Comparison of ENCODE assay signal across 25 cellular contexts in the genomic region with DNA sequence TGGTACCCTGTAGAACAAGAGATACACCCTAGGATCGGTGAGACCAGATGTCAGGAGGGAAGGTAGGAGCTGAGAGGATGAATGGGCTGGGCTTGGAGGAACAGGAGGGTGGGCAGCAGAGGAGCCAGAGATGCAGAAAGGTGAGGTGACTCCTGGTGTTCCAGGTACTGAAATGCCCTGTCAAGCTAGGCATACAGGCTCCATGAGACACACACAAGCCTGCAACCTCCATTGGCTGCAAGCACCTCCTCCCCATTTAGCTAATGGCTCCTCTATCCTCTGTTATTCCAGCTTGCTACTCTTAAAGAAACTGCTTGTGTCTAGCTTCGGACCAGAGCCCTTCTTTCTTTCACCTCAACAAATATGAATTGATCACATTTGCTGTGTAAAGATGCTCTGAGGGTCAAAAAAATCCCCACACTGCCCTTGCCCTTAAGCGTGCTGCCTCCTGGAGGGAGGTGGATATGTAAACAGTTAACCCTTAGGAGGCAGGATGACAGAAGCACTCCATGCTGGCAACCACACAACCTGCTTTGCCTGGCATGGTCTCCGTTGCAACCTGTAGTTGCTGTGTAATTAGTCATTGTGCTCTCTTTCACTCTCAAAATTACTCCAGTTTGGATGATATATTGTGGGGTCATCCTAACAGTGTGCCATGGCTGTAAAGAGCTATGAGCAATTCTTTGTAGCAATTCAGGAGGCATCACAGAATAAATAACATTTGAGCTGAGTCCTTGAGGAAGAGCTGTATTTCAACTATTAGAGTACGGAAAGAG.
DNase-seq lines count a peak whose midpoint lies in the region; ATAC-seq and TF ChIP-seq lines count a peak whose summit lies in the region.
"Had no signal": no experiment of that assay in that cellular context is flagged by ENCODE, and none has a peak within 500 bp of the region (broad histone marks: within the 10 kb centered on the region; RNA-seq: fewer than 3 reads in every experiment).

No MANE protein-coding gene starts in this region.

- peaks cover 14% of the 10 kb centered on the region for H3K9me3 Mint-ChIP-seq in neural progenitor cell
- H3K9me3 Mint-ChIP-seq in naive thymus-derived CD4-positive, alpha-beta T cell, result peaks cover 0 to 2% (median 0%) of the 10 kb centered on the region in 11 donors
- H3K9me3 Mint-ChIP-seq: CD4-positive, alpha-beta T cell had no signal

- H3K4me3 ChIP-seq in HCT116 (replicated peaks in 1 of 2; ENCODE audit: low read depth in 1 of 2, low read length in 2 of 2) (no peak overlapping the region), brain microvascular endothelial cell (ENCODE audit: low read depth, low read length) (no peak overlapping the region), neural progenitor cell (no peak overlapping the region)
- no peak overlapping the region for H3K4me3 ChIP-seq in naive thymus-derived CD4-positive, alpha-beta T cell (ENCODE audit: low read length)
- H3K4me3 ChIP-seq: BLaER1, GM12878, SJSA1 had no signal

- peaks cover 23% of the 10 kb centered on the region for H3K4me1 Mint-ChIP-seq in neural progenitor cell
- peaks cover 0 to 2% (median 0%) of the 10 kb centered on the region in 7 donors for H3K4me1 Mint-ChIP-seq in naive thymus-derived CD4-positive, alpha-beta T cell

- ATAC-seq in HCT116 (no peak), HG03354 (IDR thresholded peaks at IDR 0.05; ENCODE audit: poor library complexity, severe bottlenecking, unreplicated experiment) (no peak), HG02798 (IDR thresholded peaks at IDR 0.05; ENCODE audit: poor library complexity, unreplicated experiment) (no peak)
- ATAC-seq in naive thymus-derived CD4-positive, alpha-beta T cell, result no peak
- ATAC-seq: GM12878, Right ventricle myocardium inferior had no signal

- no peak overlapping the region for H3K27ac Mint-ChIP-seq in neural progenitor cell
- no peak overlapping the region for H3K27ac Mint-ChIP-seq in naive thymus-derived CD4-positive, alpha-beta T cell
- H3K27ac Mint-ChIP-seq: CD4-positive, alpha-beta T cell had no signal

- H2AFZ ChIP-seq in HCT116 (ENCODE audit: low read depth, low read length, poor library complexity, severe bottlenecking), result no peak overlapping the region
- no peak overlapping the region for H2AFZ ChIP-seq in neural progenitor cell (replicated peaks)

- CTCF ChIA-PET in HCT116 (lab: Charles Lee), result interaction anchor here (1.5 kb wide), 1 partner anchor 25 kb away, joined by 5 read pairs; no protein-coding TSS in a partner anchor
- CTCF ChIA-PET in naive thymus-derived CD4-positive, alpha-beta T cell (lab: Charles Lee), result interaction anchor here (0.5 kb wide), 1 partner anchor 248 kb away, joined by 3 read pairs; no protein-coding TSS in a partner anchor

- intact Hi-C loops in HCT116 (cut with micrococcal nuclease), result no loop called here
- intact Hi-C loops in naive thymus-derived CD4-positive, alpha-beta T cell (cut with micrococcal nuclease), result no loop called here

- DNase-seq in NCI-H2227 (lab: John Stamatoyannopoulos, UW; ENCODE audit: unreplicated experiment) (peak; percentile 7), NCI-H2227 treated with DMSO at 0.1 percent for 48 hours (lab: John Stamatoyannopoulos, UW) (no peak), HCT116 (ENCODE audit: low read depth, low spot score) (no peak), brain microvascular endothelial cell (no peak), neural progenitor cell (ENCODE audit: low spot score) (no peak)
- no peak for DNase-seq in naive thymus-derived CD4-positive, alpha-beta T cell
- DNase-seq: ACHN; CD4-positive, alpha-beta T cell; DND-41; GOT3; KG1; NCI-H1092 treated with DMSO at 0.1 percent for 48 hours; NCI-H1436 treated with DMSO at 0.1 percent for 48 hours; NCI-H1930; NCI-H226; NCI-H510A treated with DMSO at 0.1 percent for 48 hours; OCI-M1 had no signal

- H3K4me1 ChIP-seq in HCT116 (ENCODE audit: control insufficient read depth in 1 of 2, insufficient read depth in 2 of 2, low read length in 2 of 2) (no peaks in the 10 kb centered on the region), neural progenitor cell (peaks cover 6% of the 10 kb centered on the region)
- no peaks in the 10 kb centered on the region for H3K4me1 ChIP-seq in naive thymus-derived CD4-positive, alpha-beta T cell (ENCODE audit: control insufficient read depth in 2 of 2, insufficient read depth in 2 of 2, low read length in 2 of 2)
- H3K4me1 ChIP-seq: BLaER1, SJSA1 had no signal

- H3K9me3 ChIP-seq in HCT116 (ENCODE audit: control insufficient read depth in 1 of 2, insufficient read depth in 1 of 2, low read depth in 1 of 2, low read length in 2 of 2) (no peaks in the 10 kb centered on the region), neural progenitor cell (ENCODE audit: low read depth) (no peaks in the 10 kb centered on the region)
- no peaks in the 10 kb centered on the region for H3K9me3 ChIP-seq in naive thymus-derived CD4-positive, alpha-beta T cell (ENCODE audit: control insufficient read depth in 2 of 3, low read length in 3 of 3)
- H3K9me3 ChIP-seq: SJSA1 had no signal

- RAD21 ChIA-PET in HCT116 (lab: Charles Lee; ENCODE audit: low non-redundant PET in 1 of 2, low total read pairs in 2 of 2, uncharacterized antibody in 2 of 2, unreplicated experiment in 2 of 2), result no interaction called here

- TF ChIP-seq POLR2A in HCT116 (IDR thresholded peaks at IDR 0.05; ENCODE audit: borderline replicate concordance, extremely low read depth, insufficient read depth, insufficient read length), result no peak

- H3F3A ChIP-seq in neural progenitor cell (ENCODE audit: low read depth), result no peaks in the 10 kb centered on the region

- H3K4me2 ChIP-seq in HCT116 (ENCODE audit: low read length), result no peak overlapping the region
- H3K4me2 ChIP-seq in neural progenitor cell, result no peak overlapping the region
- H3K4me2 ChIP-seq: BLaER1 had no signal

- TF ChIP-seq CTCF in HCT116 (IDR thresholded peaks at IDR 0.05 in 2 of 3, conservative IDR thresholded peaks at IDR 0.05 in 1 of 3; ENCODE audit: borderline replicate concordance in 1 of 3, insufficient read depth in 1 of 3, low read depth in 2 of 3, low read length in 2 of 3) (no peak), brain microvascular endothelial cell (IDR thresholded peaks at IDR 0.05; ENCODE audit: low read depth, low read length, missing control alignments) (peak; percentile 11), neural progenitor cell (IDR thresholded peaks at IDR 0.05) (peak; percentile 14)

- no peak overlapping the region for H3K4me3 Mint-ChIP-seq in neural progenitor cell
- H3K4me3 Mint-ChIP-seq in naive thymus-derived CD4-positive, alpha-beta T cell, result no peak overlapping the region
- H3K4me3 Mint-ChIP-seq: CD4-positive, alpha-beta T cell had no signal

- 0 out of 2 replicates have a peak, but pooled peaks have one; percentile 13 for TF ChIP-seq RAD21 in HCT116 (IDR thresholded peaks at IDR 0.05; ENCODE audit: low read depth)

- H3K79me2 ChIP-seq in HCT116 (ENCODE audit: insufficient read depth, low read length), result no peaks in the 10 kb centered on the region
- no peaks in the 10 kb centered on the region for H3K79me2 ChIP-seq in neural progenitor cell (ENCODE audit: low read depth)

- H3K9ac ChIP-seq in HCT116 (ENCODE audit: low read length) (no peak overlapping the region), neural progenitor cell (no peak overlapping the region)
- H3K9ac ChIP-seq: BLaER1 had no signal

- H3K36me3 ChIP-seq in HCT116 (ENCODE audit: control insufficient read depth in 1 of 2, insufficient read depth in 2 of 2, low read length in 2 of 2), result no peaks in the 10 kb centered on the region
- H3K36me3 ChIP-seq in brain microvascular endothelial cell (replicated peaks), result no peaks in the 10 kb centered on the region
- no peaks in the 10 kb centered on the region for H3K36me3 ChIP-seq in neural progenitor cell
- no peaks in the 10 kb centered on the region for H3K36me3 ChIP-seq in naive thymus-derived CD4-positive, alpha-beta T cell (ENCODE audit: control insufficient read depth in 2 of 3, insufficient read depth in 3 of 3, low read length in 3 of 3)
- H3K36me3 ChIP-seq: BLaER1, SJSA1 had no signal

- no peak overlapping the region for H3K27ac ChIP-seq in HCT116 (ENCODE audit: low read depth, low read length)
- H3K27ac ChIP-seq in brain microvascular endothelial cell, result no peak overlapping the region
- H3K27ac ChIP-seq in neural progenitor cell, result no peak overlapping the region
- H3K27ac ChIP-seq in naive thymus-derived CD4-positive, alpha-beta T cell (ENCODE audit: low read depth, low read length), result no peak overlapping the region
- H3K27ac ChIP-seq: 22Rv1, BLaER1, HL-60, SJSA1 had no signal

- peaks cover 27% of the 10 kb centered on the region for H3K36me3 Mint-ChIP-seq in neural progenitor cell
- H3K36me3 Mint-ChIP-seq in naive thymus-derived CD4-positive, alpha-beta T cell, result peaks cover 0 to 4% (median 0%) of the 10 kb centered on the region in 5 donors

- POLR2A ChIA-PET in HCT116 (lab: Charles Lee), result no interaction called here
- POLR2A ChIA-PET in naive thymus-derived CD4-positive, alpha-beta T cell (lab: Charles Lee), result no interaction called here

- BruUV-seq in HCT116 (replicated peaks; lab: Mats Ljungman, UMichigan), result no TSS peak

- H3K27me3 ChIP-seq in HCT116 (ENCODE audit: insufficient read depth, low read length) (peaks cover 29% of the 10 kb centered on the region), brain microvascular endothelial cell (replicated peaks) (no peaks in the 10 kb centered on the region), neural progenitor cell (no peaks in the 10 kb centered on the region)
- no peaks in the 10 kb centered on the region for H3K27me3 ChIP-seq in naive thymus-derived CD4-positive, alpha-beta T cell (ENCODE audit: control insufficient read depth in 2 of 2, insufficient read depth in 2 of 2, low read length in 2 of 2)
- H3K27me3 ChIP-seq: BLaER1, SJSA1 had no signal

- H3K9me2 ChIP-seq in HCT116 (ENCODE audit: insufficient read depth), result no peaks in the 10 kb centered on the region

- peaks cover 8% of the 10 kb centered on the region for H3K27me3 Mint-ChIP-seq in neural progenitor cell (ENCODE audit: insufficient read depth, low read depth)
- H3K27me3 Mint-ChIP-seq in naive thymus-derived CD4-positive, alpha-beta T cell, result peaks cover 15 to 37% (median 24%) of the 10 kb centered on the region in 5 donors

- in situ Hi-C loops in brain microvascular endothelial cell (cut with HindIII; ENCODE audit: low pct_ligation_motif_present, low sequenced_read_pairs), result no loop called here

- H4K20me1 ChIP-seq in HCT116 (ENCODE audit: insufficient read depth), result no peaks in the 10 kb centered on the region
- no peaks in the 10 kb centered on the region for H4K20me1 ChIP-seq in neural progenitor cell (ENCODE audit: low read depth)
- H4K20me1 ChIP-seq: BLaER1 had no signal

TF ChIP-seq in HCT116, 20 proteins besides CTCF, POLR2A, EP300 and RAD21 (continues in another document):
- TF ChIP-seq SIN3A (IDR thresholded peaks at IDR 0.05; ENCODE audit: low read depth), result no peak
- TF ChIP-seq TCF7L2 (IDR thresholded peaks at IDR 0.05; ENCODE audit: borderline replicate concordance, extremely low read depth, insufficient read depth, insufficient read length), result no peak

Comparison
In these comparisons a context has a peak if more than half of its experiments do, and no peak if none do; other contexts are left out.
1. CTCF ChIP-seq: peak in brain microvascular endothelial cell (single experiment) and neural progenitor cell (single experiment); none in HCT116 (0 of 3).